Comparison of ENCODE assay signal across 1 cellular context in genomic region chr10:61621538-61622150, GRCh38.
TF ChIP-seq lines count a peak whose summit lies in the region.

No MANE protein-coding gene starts in this region.

TF ChIP-seq in GM23338, 12 proteins besides CTCF, POLR2A, EP300 and RAD21 (continued from another document):
- TF ChIP-seq, protein P1, sequence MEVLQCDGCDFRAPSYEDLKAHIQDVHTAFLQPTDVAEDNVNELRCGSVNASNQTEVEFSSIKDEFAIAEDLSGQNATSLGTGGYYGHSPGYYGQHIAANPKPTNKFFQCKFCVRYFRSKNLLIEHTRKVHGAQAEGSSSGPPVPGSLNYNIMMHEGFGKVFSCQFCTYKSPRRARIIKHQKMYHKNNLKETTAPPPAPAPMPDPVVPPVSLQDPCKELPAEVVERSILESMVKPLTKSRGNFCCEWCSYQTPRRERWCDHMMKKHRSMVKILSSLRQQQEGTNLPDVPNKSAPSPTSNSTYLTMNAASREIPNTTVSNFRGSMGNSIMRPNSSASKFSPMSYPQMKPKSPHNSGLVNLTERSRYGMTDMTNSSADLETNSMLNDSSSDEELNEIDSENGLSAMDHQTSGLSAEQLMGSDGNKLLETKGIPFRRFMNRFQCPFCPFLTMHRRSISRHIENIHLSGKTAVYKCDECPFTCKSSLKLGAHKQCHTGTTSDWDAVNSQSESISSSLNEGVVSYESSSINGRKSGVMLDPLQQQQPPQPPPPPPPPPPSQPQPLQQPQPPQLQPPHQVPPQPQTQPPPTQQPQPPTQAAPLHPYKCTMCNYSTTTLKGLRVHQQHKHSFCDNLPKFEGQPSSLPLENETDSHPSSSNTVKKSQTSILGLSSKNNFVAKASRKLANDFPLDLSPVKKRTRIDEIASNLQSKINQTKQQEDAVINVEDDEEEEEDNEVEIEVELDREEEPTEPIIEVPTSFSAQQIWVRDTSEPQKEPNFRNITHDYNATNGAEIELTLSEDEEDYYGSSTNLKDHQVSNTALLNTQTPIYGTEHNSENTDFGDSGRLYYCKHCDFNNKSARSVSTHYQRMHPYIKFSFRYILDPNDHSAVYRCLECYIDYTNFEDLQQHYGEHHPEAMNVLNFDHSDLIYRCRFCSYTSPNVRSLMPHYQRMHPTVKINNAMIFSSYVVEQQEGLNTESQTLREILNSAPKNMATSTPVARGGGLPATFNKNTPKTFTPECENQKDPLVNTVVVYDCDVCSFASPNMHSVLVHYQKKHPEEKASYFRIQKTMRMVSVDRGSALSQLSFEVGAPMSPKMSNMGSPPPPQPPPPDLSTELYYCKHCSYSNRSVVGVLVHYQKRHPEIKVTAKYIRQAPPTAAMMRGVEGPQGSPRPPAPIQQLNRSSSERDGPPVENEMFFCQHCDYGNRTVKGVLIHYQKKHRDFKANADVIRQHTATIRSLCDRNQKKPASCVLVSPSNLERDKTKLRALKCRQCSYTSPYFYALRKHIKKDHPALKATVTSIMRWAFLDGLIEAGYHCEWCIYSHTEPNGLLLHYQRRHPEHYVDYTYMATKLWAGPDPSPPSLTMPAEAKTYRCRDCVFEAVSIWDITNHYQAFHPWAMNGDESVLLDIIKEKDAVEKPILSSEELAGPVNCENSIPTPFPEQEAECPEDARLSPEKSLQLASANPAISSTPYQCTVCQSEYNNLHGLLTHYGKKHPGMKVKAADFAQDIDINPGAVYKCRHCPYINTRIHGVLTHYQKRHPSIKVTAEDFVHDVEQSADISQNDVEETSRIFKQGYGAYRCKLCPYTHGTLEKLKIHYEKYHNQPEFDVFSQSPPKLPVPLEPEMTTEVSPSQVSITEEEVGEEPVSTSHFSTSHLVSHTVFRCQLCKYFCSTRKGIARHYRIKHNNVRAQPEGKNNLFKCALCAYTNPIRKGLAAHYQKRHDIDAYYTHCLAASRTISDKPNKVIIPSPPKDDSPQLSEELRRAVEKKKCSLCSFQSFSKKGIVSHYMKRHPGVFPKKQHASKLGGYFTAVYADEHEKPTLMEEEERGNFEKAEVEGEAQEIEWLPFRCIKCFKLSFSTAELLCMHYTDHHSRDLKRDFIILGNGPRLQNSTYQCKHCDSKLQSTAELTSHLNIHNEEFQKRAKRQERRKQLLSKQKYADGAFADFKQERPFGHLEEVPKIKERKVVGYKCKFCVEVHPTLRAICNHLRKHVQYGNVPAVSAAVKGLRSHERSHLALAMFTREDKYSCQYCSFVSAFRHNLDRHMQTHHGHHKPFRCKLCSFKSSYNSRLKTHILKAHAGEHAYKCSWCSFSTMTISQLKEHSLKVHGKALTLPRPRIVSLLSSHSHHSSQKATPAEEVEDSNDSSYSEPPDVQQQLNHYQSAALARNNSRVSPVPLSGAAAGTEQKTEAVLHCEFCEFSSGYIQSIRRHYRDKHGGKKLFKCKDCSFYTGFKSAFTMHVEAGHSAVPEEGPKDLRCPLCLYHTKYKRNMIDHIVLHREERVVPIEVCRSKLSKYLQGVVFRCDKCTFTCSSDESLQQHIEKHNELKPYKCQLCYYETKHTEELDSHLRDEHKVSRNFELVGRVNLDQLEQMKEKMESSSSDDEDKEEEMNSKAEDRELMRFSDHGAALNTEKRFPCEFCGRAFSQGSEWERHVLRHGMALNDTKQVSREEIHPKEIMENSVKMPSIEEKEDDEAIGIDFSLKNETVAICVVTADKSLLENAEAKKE (CRISPR knock-in tag; IDR thresholded peaks at IDR 0.05) = no peak
- TF ChIP-seq EZH2 (IDR thresholded peaks at IDR 0.05; ENCODE audit: low read depth, unreplicated experiment) (no peak), NANOG (IDR thresholded peaks at IDR 0.05; ENCODE audit: borderline replicate concordance) (no peak), STAT1 (IDR thresholded peaks at IDR 0.05; ENCODE audit: unreplicated experiment) (no peak), EZH2phosphoT487 (IDR thresholded peaks at IDR 0.05; ENCODE audit: unreplicated experiment) (no peak)
- TF ChIP-seq, protein P2, sequence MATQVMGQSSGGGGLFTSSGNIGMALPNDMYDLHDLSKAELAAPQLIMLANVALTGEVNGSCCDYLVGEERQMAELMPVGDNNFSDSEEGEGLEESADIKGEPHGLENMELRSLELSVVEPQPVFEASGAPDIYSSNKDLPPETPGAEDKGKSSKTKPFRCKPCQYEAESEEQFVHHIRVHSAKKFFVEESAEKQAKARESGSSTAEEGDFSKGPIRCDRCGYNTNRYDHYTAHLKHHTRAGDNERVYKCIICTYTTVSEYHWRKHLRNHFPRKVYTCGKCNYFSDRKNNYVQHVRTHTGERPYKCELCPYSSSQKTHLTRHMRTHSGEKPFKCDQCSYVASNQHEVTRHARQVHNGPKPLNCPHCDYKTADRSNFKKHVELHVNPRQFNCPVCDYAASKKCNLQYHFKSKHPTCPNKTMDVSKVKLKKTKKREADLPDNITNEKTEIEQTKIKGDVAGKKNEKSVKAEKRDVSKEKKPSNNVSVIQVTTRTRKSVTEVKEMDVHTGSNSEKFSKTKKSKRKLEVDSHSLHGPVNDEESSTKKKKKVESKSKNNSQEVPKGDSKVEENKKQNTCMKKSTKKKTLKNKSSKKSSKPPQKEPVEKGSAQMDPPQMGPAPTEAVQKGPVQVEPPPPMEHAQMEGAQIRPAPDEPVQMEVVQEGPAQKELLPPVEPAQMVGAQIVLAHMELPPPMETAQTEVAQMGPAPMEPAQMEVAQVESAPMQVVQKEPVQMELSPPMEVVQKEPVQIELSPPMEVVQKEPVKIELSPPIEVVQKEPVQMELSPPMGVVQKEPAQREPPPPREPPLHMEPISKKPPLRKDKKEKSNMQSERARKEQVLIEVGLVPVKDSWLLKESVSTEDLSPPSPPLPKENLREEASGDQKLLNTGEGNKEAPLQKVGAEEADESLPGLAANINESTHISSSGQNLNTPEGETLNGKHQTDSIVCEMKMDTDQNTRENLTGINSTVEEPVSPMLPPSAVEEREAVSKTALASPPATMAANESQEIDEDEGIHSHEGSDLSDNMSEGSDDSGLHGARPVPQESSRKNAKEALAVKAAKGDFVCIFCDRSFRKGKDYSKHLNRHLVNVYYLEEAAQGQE (IDR thresholded peaks at IDR 0.05; ENCODE audit: unreplicated experiment) = no peak
